In genomic region chr12:112686373-112686772, GRCh38 we compare ENCODE assay signal across 16 cellular contexts.
DNase-seq lines count a peak whose midpoint lies in the region; ATAC-seq and TF ChIP-seq lines count a peak whose summit lies in the region.
"Had no signal": no experiment of that assay in that cellular context is flagged by ENCODE, and none has a peak within 500 bp of the region (broad histone marks: within the 10 kb centered on the region; RNA-seq: fewer than 3 reads in every experiment).

No MANE protein-coding gene starts in this region.

- no peaks in the 10 kb centered on the region for H3K36me3 ChIP-seq in breast epithelium
- H3K36me3 ChIP-seq: gastrocnemius medialis, tibial artery had no signal

- intact Hi-C loops in MCF 10A (cut with micrococcal nuclease) (no loop called here), breast epithelium (cut with DNase I; ENCODE audit: low total_unique reads) (no loop called here)

- no peaks in the 10 kb centered on the region for H3K4me1 ChIP-seq in breast epithelium
- H3K4me1 ChIP-seq: gastrocnemius medialis, tibial artery had no signal

- no peaks in the 10 kb centered on the region for H3K9me3 ChIP-seq in breast epithelium
- H3K9me3 ChIP-seq: gastrocnemius medialis, tibial artery had no signal

- CTCF ChIA-PET in MCF 10A (lab: Yijun Ruan, JAX) (no interaction called here), WTC11 (lab: Charles Lee) (no interaction called here)

- no peak for TF ChIP-seq POLR2A in breast epithelium (IDR thresholded peaks at IDR 0.05)

- POLR2A ChIA-PET in MCF 10A (lab: Yijun Ruan, JAX) (no interaction called here), WTC11 (lab: Charles Lee) (no interaction called here)

- DNase-seq in MCF 10A (ENCODE audit: unreplicated experiment) (peak; percentile 94), breast epithelium (ENCODE audit: low spot score in 2 of 2) (no peak), RKO (ENCODE audit: low spot score) (peak; percentile 44), epithelial cell of prostate (ENCODE audit: low read depth, low spot score) (peak; percentile 78), WTC11 (ENCODE audit: low spot score) (no peak), NCI-H748 (lab: John Stamatoyannopoulos, UW; ENCODE audit: unreplicated experiment) (no peak)
- DNase-seq: activated CD4-positive, alpha-beta T cell treated with anti-CD3 and anti-CD28 coated beads for 4 hours; activated T-cell treated with anti-CD3 and anti-CD28 coated beads, Interleukin-2, amount 50 U/mL, for 72 hours; amniotic stem cell; gastrocnemius medialis; KBM-7; T-cell; tibial artery had no signal

- H3K4me3 Mint-ChIP-seq in MCF 10A (ENCODE audit: unreplicated experiment): no peak overlapping the region
- H3K4me3 Mint-ChIP-seq in WTC11: no peak overlapping the region
- H3K4me3 Mint-ChIP-seq: activated T-cell treated with anti-CD3 and anti-CD28 coated beads, Interleukin-2, amount 50 U/mL, for 72 hours; dendritic cell treated with granulocyte-macrophage colony-stimulating factor and Interleukin-4, amounts not matched to agents 40 ng/mL and 50 ng/mL, for 4 days; T-cell had no signal

- H3K36me3 Mint-ChIP-seq in MCF 10A (ENCODE audit: insufficient read depth, unreplicated experiment) (no peaks in the 10 kb centered on the region), WTC11 (no peaks in the 10 kb centered on the region)
- H3K36me3 Mint-ChIP-seq: T-cell had no signal

- H3K4me3 ChIP-seq in breast epithelium: no peak overlapping the region
- H3K4me3 ChIP-seq: gastrocnemius medialis, tibial artery had no signal

- ATAC-seq in WTC11 (no peak), HG02852 (IDR thresholded peaks at IDR 0.05; ENCODE audit: unreplicated experiment) (no peak), HG02571 (IDR thresholded peaks at IDR 0.05; ENCODE audit: unreplicated experiment) (no peak)
- ATAC-seq: activated T-cell treated with anti-CD3 and anti-CD28 coated beads, Interleukin-2, amount 50 U/mL, for 72 hours; gastrocnemius medialis; T-cell had no signal

- H3K27me3 Mint-ChIP-seq in MCF 10A (ENCODE audit: insufficient read depth, unreplicated experiment) (peaks cover 35% of the 10 kb centered on the region), WTC11 (ENCODE audit: low read depth) (peaks cover 3% of the 10 kb centered on the region; the same call in 1 of the 2 replicates)

- no TSS peak for BruUV-seq in MCF 10A (replicated peaks; lab: Mats Ljungman, UMichigan)

- no peak overlapping the region for H3K27ac Mint-ChIP-seq in MCF 10A (ENCODE audit: low read depth, unreplicated experiment)
- H3K27ac Mint-ChIP-seq in WTC11: no peak overlapping the region
- H3K27ac Mint-ChIP-seq: activated T-cell treated with anti-CD3 and anti-CD28 coated beads, Interleukin-2, amount 50 U/mL, for 72 hours; dendritic cell treated with granulocyte-macrophage colony-stimulating factor and Interleukin-4, amounts not matched to agents 40 ng/mL and 50 ng/mL, for 4 days; T-cell had no signal

- TF ChIP-seq CTCF in MCF 10A (IDR thresholded peaks at IDR 0.05; ENCODE audit: unreplicated experiment) (no peak), breast epithelium (IDR thresholded peaks at IDR 0.05) (no peak), WTC11 (IDR thresholded peaks at IDR 0.05) (no peak)

- H3K27ac ChIP-seq in breast epithelium: no peak overlapping the region
- no peak overlapping the region for H3K27ac ChIP-seq in epithelial cell of prostate
- H3K27ac ChIP-seq: gastrocnemius medialis, tibial artery had no signal

- no peaks in the 10 kb centered on the region for H3K9me3 Mint-ChIP-seq in MCF 10A (ENCODE audit: unreplicated experiment)
- H3K9me3 Mint-ChIP-seq in WTC11: peaks cover 3% of the 10 kb centered on the region; the same call in 1 of the 2 replicates
- H3K9me3 Mint-ChIP-seq: activated T-cell treated with anti-CD3 and anti-CD28 coated beads, Interleukin-2, amount 50 U/mL, for 72 hours; dendritic cell treated with granulocyte-macrophage colony-stimulating factor and Interleukin-4, amounts not matched to agents 40 ng/mL and 50 ng/mL, for 4 days; T-cell had no signal

- peaks cover 0 to 3% of the 10 kb centered on the region in 2 donors for H3K27me3 ChIP-seq in breast epithelium
- H3K27me3 ChIP-seq: gastrocnemius medialis, tibial artery had no signal

- H3K4me1 Mint-ChIP-seq in MCF 10A (ENCODE audit: insufficient read depth, unreplicated experiment) (no peaks in the 10 kb centered on the region), WTC11 (no peaks in the 10 kb centered on the region)
- H3K4me1 Mint-ChIP-seq: T-cell had no signal

TF ChIP-seq in WTC11, 78 proteins besides CTCF, POLR2A, EP300 and RAD21:
- TF ChIP-seq ZSCAN18 (CRISPR knock-in tag; IDR thresholded peaks at IDR 0.05) (no peak), JAZF1 (CRISPR knock-in tag; IDR thresholded peaks at IDR 0.05) (no peak), HMGA2 (CRISPR knock-in tag; IDR thresholded peaks at IDR 0.05) (no peak), IRF2 (CRISPR knock-in tag; IDR thresholded peaks at IDR 0.05; ENCODE audit: borderline replicate concordance, low read depth) (no peak)

Comparison
In these comparisons a context has a peak if more than half of its experiments do, and no peak if none do; other contexts are left out.
1. DNase-seq: peak in MCF 10A (single experiment), RKO (single experiment) and epithelial cell of prostate (single experiment); none in breast epithelium (0 of 2), WTC11 (single experiment) and NCI-H748 (single experiment).